16 cellular contexts compared by ENCODE assay signal in the genomic region with DNA sequence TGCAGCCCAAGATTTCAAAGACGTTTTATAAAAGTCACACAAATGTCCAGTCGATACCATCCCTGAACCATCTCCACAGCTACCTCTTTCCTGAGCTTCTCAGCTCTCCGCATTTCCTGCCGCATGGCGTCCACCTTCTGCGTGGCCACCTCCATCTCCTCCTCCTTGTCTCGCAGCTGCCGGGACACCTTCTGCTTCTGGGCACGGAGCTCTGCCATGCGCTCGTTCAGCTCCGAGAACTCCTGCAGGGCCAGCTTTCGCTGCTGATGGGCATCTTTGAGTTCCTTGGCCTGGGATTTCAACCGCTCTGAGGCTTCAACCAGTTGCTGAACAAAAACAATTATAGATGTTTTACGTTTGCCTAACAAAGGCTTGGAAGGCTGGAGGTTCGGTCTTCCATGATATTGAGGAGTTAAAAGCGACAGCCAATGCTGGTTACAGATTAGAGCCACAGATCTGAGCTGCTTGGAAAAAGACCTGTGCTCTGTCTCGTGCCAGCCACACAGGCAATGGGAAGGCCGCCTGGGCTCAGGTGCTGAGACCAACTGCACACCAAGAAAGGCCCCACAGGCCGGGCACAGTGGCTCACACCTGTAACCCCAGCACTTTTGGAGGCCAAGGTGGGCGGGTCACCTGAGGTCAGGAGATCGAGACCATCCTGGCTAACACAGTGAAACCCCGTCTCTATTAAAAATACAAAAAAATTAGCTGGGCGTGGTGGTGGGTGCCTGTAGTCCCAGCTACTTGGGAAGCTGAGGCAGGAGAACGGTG. TPM values are rescaled to one million over a fixed set of nuclear protein-coding genes. Genes with fewer than 3 reads are reported as not detected.
"Had no signal": no experiment of that assay in that cellular context is flagged by ENCODE, and none has a peak within 500 bp of the region (broad histone marks: within the 10 kb centered on the region; RNA-seq: fewer than 3 reads in every experiment).

No MANE protein-coding gene starts in this region.

- H3K9me3 Mint-ChIP-seq: naive B cell; nephron; stimulated activated memory B cell treated with anti-CD40 and anti-IgM and Interleukin-4, amounts not matched to agents 10 μg/mL and 1 μg/mL and 100 μg/mL, for 72 hours; stimulated activated naive CD8-positive, alpha-beta T cell treated with anti-CD3 and anti-CD28 coated beads, Interleukin-15, amount 100 ng/mL, for 72 hours had no signal

- DNase-seq: effector memory CD4-positive, alpha-beta T cell; esophagus squamous epithelium; left colon; naive B cell; psoas muscle; right lobe of liver; stimulated activated CD4-positive, alpha-beta T cell treated with anti-CD3 and anti-CD28 coated beads, Interleukin-15, amount 100 ng/mL, for 24 hours; stimulated activated CD4-positive, alpha-beta T cell treated with anti-CD3 and anti-CD28 coated beads, Interleukin-1b, Interleukin-23, amount 100 ng/mL, for 48 hours; stimulated activated CD4-positive, alpha-beta T cell treated with anti-CD3 and anti-CD28 coated beads, Interleukin-4, amount 100 ng/mL, for 24 hours; stimulated activated naive CD8-positive, alpha-beta T cell treated with anti-CD3 and anti-CD28 coated beads, Interleukin-15, amount 100 ng/mL, for 72 hours had no signal

- H3K27me3 Mint-ChIP-seq: naive B cell; stimulated activated memory B cell treated with anti-CD40 and anti-IgM and Interleukin-4, amounts not matched to agents 10 μg/mL and 1 μg/mL and 100 μg/mL, for 72 hours; stimulated activated naive CD8-positive, alpha-beta T cell treated with anti-CD3 and anti-CD28 coated beads, Interleukin-15, amount 100 ng/mL, for 72 hours had no signal

- H2AFZ ChIP-seq: hepatocyte had no signal

- H3K4me2 ChIP-seq: hepatocyte had no signal

- H3K27ac Mint-ChIP-seq: nephron; stimulated activated memory B cell treated with anti-CD40 and anti-IgM and Interleukin-4, amounts not matched to agents 10 μg/mL and 1 μg/mL and 100 μg/mL, for 72 hours had no signal

- H3K4me1 Mint-ChIP-seq: stimulated activated memory B cell treated with anti-CD40 and anti-IgM and Interleukin-4, amounts not matched to agents 10 μg/mL and 1 μg/mL and 100 μg/mL, for 72 hours; stimulated activated naive CD8-positive, alpha-beta T cell treated with anti-CD3 and anti-CD28 coated beads, Interleukin-15, amount 100 ng/mL, for 72 hours had no signal

- H3K4me1 ChIP-seq: esophagus squamous epithelium, right lobe of liver had no signal

- H3K27me3 ChIP-seq: dorsolateral prefrontal cortex, esophagus squamous epithelium, hepatocyte, right lobe of liver had no signal

- H3K27ac ChIP-seq: coronary artery, esophagus squamous epithelium, hepatocyte, neutrophil, psoas muscle, right lobe of liver had no signal

- H3K4me3 ChIP-seq: coronary artery, dorsolateral prefrontal cortex, esophagus squamous epithelium, hepatocyte, psoas muscle, right lobe of liver had no signal

- H3K9me3 ChIP-seq: esophagus squamous epithelium, neutrophil, psoas muscle, right lobe of liver had no signal

- H3K4me3 Mint-ChIP-seq: naive B cell; nephron; stimulated activated memory B cell treated with anti-CD40 and anti-IgM and Interleukin-4, amounts not matched to agents 10 μg/mL and 1 μg/mL and 100 μg/mL, for 72 hours; stimulated activated naive CD8-positive, alpha-beta T cell treated with anti-CD3 and anti-CD28 coated beads, Interleukin-15, amount 100 ng/mL, for 72 hours had no signal

- H3K79me2 ChIP-seq: hepatocyte had no signal

- H3K36me3 ChIP-seq: neutrophil had no signal

- ATAC-seq: psoas muscle; stimulated activated memory B cell treated with anti-CD40 and anti-IgM and Interleukin-4, amounts not matched to agents 10 μg/mL and 1 μg/mL and 100 μg/mL, for 72 hours; stimulated activated naive CD8-positive, alpha-beta T cell treated with anti-CD3 and anti-CD28 coated beads, Interleukin-15, amount 100 ng/mL, for 72 hours had no signal

RNA-seq across cellular contexts. Expression of a gene that starts 49.6 kb away (rescaled TPM):
- total RNA-seq: psoas muscle had no signal
